In the genomic region with DNA sequence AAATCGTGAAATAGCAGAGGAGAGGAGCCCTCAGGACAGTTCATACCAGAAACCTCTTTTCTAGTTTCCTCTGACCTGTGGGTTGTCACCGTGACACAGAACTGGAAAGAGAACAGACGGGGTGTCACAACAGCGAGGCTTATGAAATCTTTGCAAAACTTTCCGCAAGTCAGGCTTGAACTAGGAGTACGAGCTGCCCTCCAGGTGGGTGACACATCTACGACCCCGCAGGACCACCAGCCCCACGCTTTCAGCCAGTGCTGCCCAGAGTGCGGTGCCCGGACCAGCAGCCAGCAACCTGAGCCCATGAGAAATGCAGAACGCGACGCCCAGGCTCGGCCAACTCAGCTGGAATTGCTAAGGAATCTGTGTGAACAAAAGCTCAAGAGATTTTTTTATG, we compare ENCODE assay signal across 24 cellular contexts. TPM values are rescaled to one million over a fixed set of nuclear protein-coding genes. Genes with fewer than 3 reads are reported as not detected.
DNase-seq lines count a peak whose midpoint lies in the region; ATAC-seq and TF ChIP-seq lines count a peak whose summit lies in the region.
"Had no signal": no experiment of that assay in that cellular context is flagged by ENCODE, and none has a peak within 500 bp of the region (broad histone marks: within the 10 kb centered on the region; RNA-seq: fewer than 3 reads in every experiment).

No MANE protein-coding gene starts in this region.

- H3K27ac ChIP-seq in BLaER1 (peak overlapping the region; percentile 35; the same call in 1 of the 2 replicates), GM23338 (ENCODE audit: low read depth) (no peak overlapping the region), lower lobe of right lung (no peak overlapping the region), colonic mucosa (no peak overlapping the region), gastrocnemius medialis (no peak overlapping the region)
- H3K27ac ChIP-seq: thoracic aorta had no signal

- intact Hi-C loops in lower lobe of right lung (cut with DNase I) = loop anchor here (10.0 kb wide), 1 partner anchor 49 kb away; the partner anchor contains the start of gene SERPINB1
- intact Hi-C loops in colonic mucosa (cut with DNase I) = no loop called here
- intact Hi-C loops in gastrocnemius medialis (cut with DNase I; ENCODE audit: low total_unique reads) = no loop called here

- no peaks in the 10 kb centered on the region for H3K27me3 ChIP-seq in BLaER1
- no peaks in the 10 kb centered on the region for H3K27me3 ChIP-seq in GM23338 (ENCODE audit: insufficient read depth)
- no peaks in the 10 kb centered on the region for H3K27me3 ChIP-seq in lower lobe of right lung (ENCODE audit: low read depth)
- no peaks in the 10 kb centered on the region for H3K27me3 ChIP-seq in colonic mucosa
- no peaks in the 10 kb centered on the region for H3K27me3 ChIP-seq in gastrocnemius medialis

- no peak for TF ChIP-seq CTCF in GM23338 (conservative IDR thresholded peaks at IDR 0.05; ENCODE audit: low read depth in 2 of 2)
- no peak for TF ChIP-seq CTCF in lower lobe of right lung (IDR thresholded peaks at IDR 0.05)
- TF ChIP-seq CTCF in colonic mucosa (IDR thresholded peaks at IDR 0.05) = no peak
- TF ChIP-seq CTCF in gastrocnemius medialis (IDR thresholded peaks at IDR 0.05 in 4 of 5, conservative IDR thresholded peaks at IDR 0.05 in 1 of 5) = no peak

- H3K79me2 ChIP-seq in GM23338 (replicated peaks; ENCODE audit: insufficient read depth) = peaks cover 5% of the 10 kb centered on the region; the same call in 1 of the 2 replicates

- H3K4me3 ChIP-seq in BLaER1 (no peak overlapping the region), GM23338 (no peak overlapping the region), lower lobe of right lung (no peak overlapping the region), colonic mucosa (no peak overlapping the region), gastrocnemius medialis (no peak overlapping the region)
- H3K4me3 ChIP-seq: thoracic aorta had no signal

- no peaks in the 10 kb centered on the region for H3K36me3 ChIP-seq in BLaER1
- H3K36me3 ChIP-seq in GM23338 (ENCODE audit: insufficient read depth) = no peaks in the 10 kb centered on the region
- H3K36me3 ChIP-seq in lower lobe of right lung = no peaks in the 10 kb centered on the region
- no peaks in the 10 kb centered on the region for H3K36me3 ChIP-seq in colonic mucosa
- no peaks in the 10 kb centered on the region for H3K36me3 ChIP-seq in gastrocnemius medialis
- H3K36me3 ChIP-seq: thoracic aorta had no signal

- H3K36me3 Mint-ChIP-seq in GM23338 (ENCODE audit: low read depth) = no peaks in the 10 kb centered on the region

- ATAC-seq in GM23338 (no peak), lower lobe of right lung (peak; percentile 36 to 46), gastrocnemius medialis (no peak)
- ATAC-seq: activated CD4-positive, CD25-positive, alpha-beta regulatory T cell treated with anti-CD3 and anti-CD28 coated beads, Interleukin-2, amount 50 U/mL, for 24 hours had no signal

- in situ Hi-C loops in gastrocnemius medialis (cut with MboI; ENCODE audit: low sequenced_read_pairs in 4 of 4) = loop anchor here in 3 of 4 donors (10.0 kb wide), 1 partner anchor 49 kb away; the partner anchor contains the start of gene SERPINB1 (in 3 of the 3)

- H3K4me1 ChIP-seq in BLaER1 = peaks cover 73% of the 10 kb centered on the region
- H3K4me1 ChIP-seq in GM23338 (ENCODE audit: insufficient read depth) = no peaks in the 10 kb centered on the region
- peaks cover 65% of the 10 kb centered on the region for H3K4me1 ChIP-seq in lower lobe of right lung
- no peaks in the 10 kb centered on the region for H3K4me1 ChIP-seq in colonic mucosa
- peaks cover 15 to 32% of the 10 kb centered on the region in 2 donors for H3K4me1 ChIP-seq in gastrocnemius medialis

- TF ChIP-seq POLR2A in gastrocnemius medialis (IDR thresholded peaks at IDR 0.05) = no peak

- no peaks in the 10 kb centered on the region for H3K9me3 ChIP-seq in BLaER1
- no peaks in the 10 kb centered on the region for H3K9me3 ChIP-seq in lower lobe of right lung
- H3K9me3 ChIP-seq in colonic mucosa = no peaks in the 10 kb centered on the region
- no peaks in the 10 kb centered on the region for H3K9me3 ChIP-seq in gastrocnemius medialis
- H3K9me3 ChIP-seq: thoracic aorta had no signal

- H4K20me1 ChIP-seq in BLaER1 (no peaks in the 10 kb centered on the region), GM23338 (replicated peaks; ENCODE audit: insufficient read depth) (no peaks in the 10 kb centered on the region)

- no peak overlapping the region for H2AFZ ChIP-seq in GM23338

- H3K27me3 Mint-ChIP-seq in GM23338 (ENCODE audit: insufficient read depth, low read depth, poor library complexity) = peaks cover 2% of the 10 kb centered on the region
- H3K27me3 Mint-ChIP-seq: CD4-positive, CD25-positive, alpha-beta regulatory T cell had no signal

- DNase-seq in GM23338 (ENCODE audit: low spot score) = no peak
- peak; percentile 91 for DNase-seq in SKM-1 (lab: John Stamatoyannopoulos, UW; ENCODE audit: unreplicated experiment)
- DNase-seq in lower lobe of right lung = no peak
- DNase-seq in colonic mucosa = no peak
- no peak for DNase-seq in amygdala (lab: John Stamatoyannopoulos, UW)
- no peak for DNase-seq in gastrocnemius medialis
- no peak for DNase-seq in SW480 (ENCODE audit: low spot score)
- DNase-seq: activated naive CD4-positive, alpha-beta T cell; activated T-cell treated with anti-CD3 and anti-CD28 coated beads, Interleukin-2, amount 50 U/mL, for 1 hour; anterior cingulate cortex; CD4-positive, CD25-positive, alpha-beta regulatory T cell; dermis blood vessel endothelial cell; H9; mesenchymal stem cell; NCI-H1105 treated with DMSO at 0.1 percent for 48 hours; NCI-H2081; NCI-H345; NCI-H748 treated with DMSO at 0.1 percent for 48 hours; OCI-M1; stimulated activated CD4-positive, alpha-beta T cell treated with anti-CD3 and anti-CD28 coated beads, Interleukin-4, amount 100 ng/mL, for 1 hour; stimulated activated naive CD4-positive, alpha-beta T cell had no signal

- no peaks in the 10 kb centered on the region for H3K9me2 ChIP-seq in GM23338 (ENCODE audit: insufficient read depth)

- no peak overlapping the region for H3K4me2 ChIP-seq in BLaER1
- no peak overlapping the region for H3K4me2 ChIP-seq in GM23338

- no peaks in the 10 kb centered on the region for H3F3A ChIP-seq in GM23338 (replicated peaks; ENCODE audit: low read depth)

- no peak overlapping the region for H3K9ac ChIP-seq in BLaER1
- no peak overlapping the region for H3K9ac ChIP-seq in colonic mucosa (ENCODE audit: low read depth in 2 of 2, low read length in 2 of 2)

- peak overlapping the region; percentile 52; the same call in 1 of the 2 replicates for H3K27ac Mint-ChIP-seq in GM23338

- H3K9me3 Mint-ChIP-seq in GM23338 = no peaks in the 10 kb centered on the region
- H3K9me3 Mint-ChIP-seq: CD4-positive, CD25-positive, alpha-beta regulatory T cell; H9 had no signal

- H3K4me3 Mint-ChIP-seq in GM23338 = no peak overlapping the region
- H3K4me3 Mint-ChIP-seq: CD4-positive, CD25-positive, alpha-beta regulatory T cell; H9 had no signal

- H3K4me1 Mint-ChIP-seq in GM23338 = peaks cover 25% of the 10 kb centered on the region

TF ChIP-seq in GM23338, 12 proteins besides CTCF, POLR2A, EP300 and RAD21 (continues in another document):
- TF ChIP-seq, protein P1, sequence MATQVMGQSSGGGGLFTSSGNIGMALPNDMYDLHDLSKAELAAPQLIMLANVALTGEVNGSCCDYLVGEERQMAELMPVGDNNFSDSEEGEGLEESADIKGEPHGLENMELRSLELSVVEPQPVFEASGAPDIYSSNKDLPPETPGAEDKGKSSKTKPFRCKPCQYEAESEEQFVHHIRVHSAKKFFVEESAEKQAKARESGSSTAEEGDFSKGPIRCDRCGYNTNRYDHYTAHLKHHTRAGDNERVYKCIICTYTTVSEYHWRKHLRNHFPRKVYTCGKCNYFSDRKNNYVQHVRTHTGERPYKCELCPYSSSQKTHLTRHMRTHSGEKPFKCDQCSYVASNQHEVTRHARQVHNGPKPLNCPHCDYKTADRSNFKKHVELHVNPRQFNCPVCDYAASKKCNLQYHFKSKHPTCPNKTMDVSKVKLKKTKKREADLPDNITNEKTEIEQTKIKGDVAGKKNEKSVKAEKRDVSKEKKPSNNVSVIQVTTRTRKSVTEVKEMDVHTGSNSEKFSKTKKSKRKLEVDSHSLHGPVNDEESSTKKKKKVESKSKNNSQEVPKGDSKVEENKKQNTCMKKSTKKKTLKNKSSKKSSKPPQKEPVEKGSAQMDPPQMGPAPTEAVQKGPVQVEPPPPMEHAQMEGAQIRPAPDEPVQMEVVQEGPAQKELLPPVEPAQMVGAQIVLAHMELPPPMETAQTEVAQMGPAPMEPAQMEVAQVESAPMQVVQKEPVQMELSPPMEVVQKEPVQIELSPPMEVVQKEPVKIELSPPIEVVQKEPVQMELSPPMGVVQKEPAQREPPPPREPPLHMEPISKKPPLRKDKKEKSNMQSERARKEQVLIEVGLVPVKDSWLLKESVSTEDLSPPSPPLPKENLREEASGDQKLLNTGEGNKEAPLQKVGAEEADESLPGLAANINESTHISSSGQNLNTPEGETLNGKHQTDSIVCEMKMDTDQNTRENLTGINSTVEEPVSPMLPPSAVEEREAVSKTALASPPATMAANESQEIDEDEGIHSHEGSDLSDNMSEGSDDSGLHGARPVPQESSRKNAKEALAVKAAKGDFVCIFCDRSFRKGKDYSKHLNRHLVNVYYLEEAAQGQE (IDR thresholded peaks at IDR 0.05; ENCODE audit: unreplicated experiment) = no peak
- TF ChIP-seq EZH2 (IDR thresholded peaks at IDR 0.05; ENCODE audit: low read depth, unreplicated experiment) (no peak), JUNB (IDR thresholded peaks at IDR 0.05; ENCODE audit: unreplicated experiment) (no peak)

RNA-seq across cellular contexts. Expression of gene WRNIP1, which starts 30.8 kb away (rescaled TPM):
- total RNA-seq in GM23338 (2014; rRNA removed; shearing (Covaris generic)) = 50.4 and 66.0 TPM in 2 replicates
- 27.6 and 34.8 TPM in 2 replicates for polyA plus RNA-seq in GM23338 (2016; fragmentation: Nextera tagmentation; extraction: Ambion mirVana)
- total RNA-seq in lower lobe of right lung (45.1 TPM), colonic mucosa (10 to 100 TPM; 49.9 to 53.7 TPM), gastrocnemius medialis (10 to 100 TPM; 51.9 to 66.0 (median 57.3) TPM)

RNA-seq across cellular contexts. Expression of gene MYLK4, which starts 45.2 kb away (rescaled TPM):
- total RNA-seq in GM23338 (2014; rRNA removed; shearing (Covaris generic)) = 0.12 and 0.17 TPM in 2 replicates
- 0.03 TPM in 2 replicates for polyA plus RNA-seq in GM23338 (2016; fragmentation: Nextera tagmentation; extraction: Ambion mirVana)
- total RNA-seq in lower lobe of right lung = 0.56 TPM
- total RNA-seq in colonic mucosa = under 1 TPM; 0.20 to 0.35 TPM
- 10 to 100 TPM in 3 of 4 donors, 1 to 10 TPM in 1; 2.4 to 46.7 (median 26.9) TPM for total RNA-seq in gastrocnemius medialis

RNA-seq across cellular contexts. Expression of gene SERPINB1, which starts 45.7 kb away (rescaled TPM):
- 5.6 and 8.4 TPM in 2 replicates for total RNA-seq in GM23338 (2014; rRNA removed; shearing (Covaris generic))
- polyA plus RNA-seq in GM23338 (2016; fragmentation: Nextera tagmentation; extraction: Ambion mirVana) = 6.5 and 7.2 TPM in 2 replicates
- total RNA-seq in lower lobe of right lung (125 TPM), colonic mucosa (100 to 1,000 TPM; 135 to 173 TPM), gastrocnemius medialis (10 to 100 TPM; 14.0 to 29.9 (median 24.9) TPM)

Comparison
In these comparisons a context has a peak if more than half of its experiments do, and no peak if none do; other contexts are left out.
1. ATAC-seq: peak in lower lobe of right lung (2 of 2); none in GM23338 (single experiment) and gastrocnemius medialis (0 of 2).